Comparison of ENCODE assay signal across 2 cellular contexts in genomic region chr6:16285467-16286150, GRCh38.
TF ChIP-seq lines count a peak whose summit lies in the region.

No MANE protein-coding gene starts in this region.

TF ChIP-seq in HCT116, 20 proteins besides CTCF, POLR2A, EP300 and RAD21:
- TF ChIP-seq, protein P1, sequence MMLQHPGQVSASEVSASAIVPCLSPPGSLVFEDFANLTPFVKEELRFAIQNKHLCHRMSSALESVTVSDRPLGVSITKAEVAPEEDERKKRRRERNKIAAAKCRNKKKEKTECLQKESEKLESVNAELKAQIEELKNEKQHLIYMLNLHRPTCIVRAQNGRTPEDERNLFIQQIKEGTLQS (IDR thresholded peaks at IDR 0.05): no peak
- TF ChIP-seq EGR1 (IDR thresholded peaks at IDR 0.05; ENCODE audit: low read depth) (no peak), POLR2AphosphoS5 (IDR thresholded peaks at IDR 0.05; ENCODE audit: low read depth, low read length) (no peak), TCF7L2 (IDR thresholded peaks at IDR 0.05; ENCODE audit: borderline replicate concordance, extremely low read depth, insufficient read depth, insufficient read length) (no peak), EZH2phosphoT487 (IDR thresholded peaks at IDR 0.05; ENCODE audit: borderline replicate concordance) (no peak), SP1 (IDR thresholded peaks at IDR 0.05; ENCODE audit: low read depth) (no peak), FOSL1 (IDR thresholded peaks at IDR 0.05; ENCODE audit: low read depth) (no peak), CEBPB (IDR thresholded peaks at IDR 0.05; ENCODE audit: low read depth) (no peak), SIN3A (IDR thresholded peaks at IDR 0.05; ENCODE audit: low read depth) (no peak)
- TF ChIP-seq, protein P2, sequence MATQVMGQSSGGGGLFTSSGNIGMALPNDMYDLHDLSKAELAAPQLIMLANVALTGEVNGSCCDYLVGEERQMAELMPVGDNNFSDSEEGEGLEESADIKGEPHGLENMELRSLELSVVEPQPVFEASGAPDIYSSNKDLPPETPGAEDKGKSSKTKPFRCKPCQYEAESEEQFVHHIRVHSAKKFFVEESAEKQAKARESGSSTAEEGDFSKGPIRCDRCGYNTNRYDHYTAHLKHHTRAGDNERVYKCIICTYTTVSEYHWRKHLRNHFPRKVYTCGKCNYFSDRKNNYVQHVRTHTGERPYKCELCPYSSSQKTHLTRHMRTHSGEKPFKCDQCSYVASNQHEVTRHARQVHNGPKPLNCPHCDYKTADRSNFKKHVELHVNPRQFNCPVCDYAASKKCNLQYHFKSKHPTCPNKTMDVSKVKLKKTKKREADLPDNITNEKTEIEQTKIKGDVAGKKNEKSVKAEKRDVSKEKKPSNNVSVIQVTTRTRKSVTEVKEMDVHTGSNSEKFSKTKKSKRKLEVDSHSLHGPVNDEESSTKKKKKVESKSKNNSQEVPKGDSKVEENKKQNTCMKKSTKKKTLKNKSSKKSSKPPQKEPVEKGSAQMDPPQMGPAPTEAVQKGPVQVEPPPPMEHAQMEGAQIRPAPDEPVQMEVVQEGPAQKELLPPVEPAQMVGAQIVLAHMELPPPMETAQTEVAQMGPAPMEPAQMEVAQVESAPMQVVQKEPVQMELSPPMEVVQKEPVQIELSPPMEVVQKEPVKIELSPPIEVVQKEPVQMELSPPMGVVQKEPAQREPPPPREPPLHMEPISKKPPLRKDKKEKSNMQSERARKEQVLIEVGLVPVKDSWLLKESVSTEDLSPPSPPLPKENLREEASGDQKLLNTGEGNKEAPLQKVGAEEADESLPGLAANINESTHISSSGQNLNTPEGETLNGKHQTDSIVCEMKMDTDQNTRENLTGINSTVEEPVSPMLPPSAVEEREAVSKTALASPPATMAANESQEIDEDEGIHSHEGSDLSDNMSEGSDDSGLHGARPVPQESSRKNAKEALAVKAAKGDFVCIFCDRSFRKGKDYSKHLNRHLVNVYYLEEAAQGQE (IDR thresholded peaks at IDR 0.05; ENCODE audit: low read depth): no peak

TF ChIP-seq in K562, 482 proteins besides CTCF, POLR2A, EP300 and RAD21 (continued from another document):
- TF ChIP-seq ZNF12 (CRISPR knock-in tag; IDR thresholded peaks at IDR 0.05) (no peak), POLR2G (IDR thresholded peaks at IDR 0.05; ENCODE audit: low read depth, low read length) (0 out of 2 replicates have a peak, but pooled peaks have one; percentile 26)
TF ChIP-seq in K562: peak in this region for 1.
